In the genomic region with DNA sequence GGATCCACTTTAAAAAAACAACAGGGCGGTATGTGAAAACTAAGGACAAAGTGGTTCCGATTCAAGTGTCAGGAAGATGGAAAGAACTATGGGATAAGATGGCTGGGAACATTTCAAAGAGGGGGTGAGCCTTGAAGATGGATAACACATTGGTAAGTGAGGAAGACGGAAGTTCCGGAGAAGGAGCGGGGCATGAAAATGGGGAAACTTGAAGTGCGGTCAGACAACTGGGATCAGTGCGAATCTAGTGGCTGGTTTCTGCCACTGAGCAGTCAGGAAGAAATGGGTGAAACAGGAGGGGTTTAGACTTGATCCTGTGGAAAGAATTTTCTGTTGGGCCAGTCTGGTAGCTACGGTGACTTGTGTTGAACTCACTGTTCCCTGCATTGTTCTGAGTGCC, we compare ENCODE assay signal across 9 cellular contexts. TPM values are rescaled to one million over a fixed set of nuclear protein-coding genes. Genes with fewer than 3 reads are reported as not detected.
A peak's percentile ranks its signal among the peaks of the same experiment; 100 is the strongest.
DNase-seq lines count a peak whose midpoint lies in the region; ATAC-seq, FAIRE-seq and TF ChIP-seq lines count a peak whose summit lies in the region.
"Had no signal": no experiment of that assay in that cellular context is flagged by ENCODE, and none has a peak within 500 bp of the region (broad histone marks: within the 10 kb centered on the region; RNA-seq: fewer than 3 reads in every experiment).

No MANE protein-coding gene starts in this region.

- H3K27me3 ChIP-seq in HepG2 (ENCODE audit: control insufficient read depth in 1 of 2, insufficient read depth in 2 of 2, low read length in 2 of 2) = no peaks in the 10 kb centered on the region; a peak in 1 of 5 replicates

- H2AFZ ChIP-seq in HepG2 (ENCODE audit: low read length) = no peak overlapping the region

- CTCF ChIA-PET in activated naive CD4-positive, alpha-beta T cell treated with anti-CD3 and anti-CD28 coated beads for 36 hours (lab: Charles Lee) = interaction anchor here (5.0 kb wide), 1 partner anchor 34 kb away, joined by 18 read pairs; a partner anchor contains a TSS
- CTCF ChIA-PET in HepG2 (lab: Yijun Ruan, JAX; ENCODE audit: low intra/inter-chr PET ratio, low total read pairs) = no interaction called here

- TF ChIP-seq EP300 in HepG2 (IDR thresholded peaks at IDR 0.05; ENCODE audit: low read depth in 2 of 2, low read length in 2 of 2) (no peak), HepG2 (CRISPR knock-in tag; IDR thresholded peaks at IDR 0.05; ENCODE audit: borderline replicate concordance) (no peak)

- no peak for FAIRE-seq in HepG2 (lab: Jason Lieb, UNC)
- FAIRE-seq: TTC549 had no signal

- ATAC-seq in HepG2 = no peak
- ATAC-seq in GM21367 (IDR thresholded peaks at IDR 0.05; ENCODE audit: unreplicated experiment) = no peak
- no peak for ATAC-seq in HG03095 (IDR thresholded peaks at IDR 0.05; ENCODE audit: unreplicated experiment)
- ATAC-seq in HG02759 (IDR thresholded peaks at IDR 0.05; ENCODE audit: unreplicated experiment) = no peak

- DNase-seq in activated naive CD4-positive, alpha-beta T cell treated with anti-CD3 and anti-CD28 coated beads for 36 hours = no peak
- DNase-seq in activated naive CD4-positive, alpha-beta T cell treated with anti-CD3 and anti-CD28 coated beads, Interleukin-2, amount 50 U/mL, for 16 hours = no peak
- no peak for DNase-seq in activated naive CD8-positive, alpha-beta T cell treated with anti-CD3 and anti-CD28 coated beads for 36 hours
- no peak for DNase-seq in HepG2 (ENCODE audit: low spot score)
- no peak for DNase-seq in type B pancreatic cell (ENCODE audit: extremely low spot score, unreplicated experiment)

- intact Hi-C loops in activated naive CD4-positive, alpha-beta T cell treated with anti-CD3 and anti-CD28 coated beads for 36 hours (cut with micrococcal nuclease) = loop anchor here (5.0 to 10.0 kb wide), 3 partner anchors 696 to 1884 kb away; a partner anchor contains a TSS
- intact Hi-C loops in HepG2 (cut with micrococcal nuclease; ENCODE audit: unreplicated experiment) = no loop called here

- peak overlapping the region; percentile 88 for H3K4me3 Mint-ChIP-seq in activated naive CD4-positive, alpha-beta T cell treated with anti-CD3 and anti-CD28 coated beads for 36 hours
- peak overlapping the region; percentile 81 for H3K4me3 Mint-ChIP-seq in activated naive CD8-positive, alpha-beta T cell treated with anti-CD3 and anti-CD28 coated beads for 36 hours
- H3K4me3 Mint-ChIP-seq in type B pancreatic cell = peak overlapping the region; percentile 84

- TF ChIP-seq POLR2A in HepG2 (IDR thresholded peaks at IDR 0.05; ENCODE audit: insufficient read depth in 1 of 2, low read depth in 2 of 2, low read length in 2 of 2) = no peak

- peaks cover 60% of the 10 kb centered on the region for H3K79me2 ChIP-seq in HepG2 (ENCODE audit: insufficient read depth, low read length)

- peaks cover 6 to 29% of the 10 kb centered on the region in 2 experiments for H3K36me3 ChIP-seq in HepG2 (replicated peaks in 1 of 2; ENCODE audit: control insufficient read depth in 1 of 2, insufficient read depth in 2 of 2, low read length in 2 of 2)

- peaks cover 64% of the 10 kb centered on the region for H3K4me1 ChIP-seq in HepG2 (ENCODE audit: insufficient read depth, low read length)

- no peak for TF ChIP-seq RAD21 in HepG2 (CRISPR knock-in tag; IDR thresholded peaks at IDR 0.05)

- peaks cover 61% of the 10 kb centered on the region for H3K4me1 Mint-ChIP-seq in activated naive CD4-positive, alpha-beta T cell treated with anti-CD3 and anti-CD28 coated beads for 36 hours (ENCODE audit: low read depth)
- peaks cover 54% of the 10 kb centered on the region for H3K4me1 Mint-ChIP-seq in activated naive CD8-positive, alpha-beta T cell treated with anti-CD3 and anti-CD28 coated beads for 36 hours
- peaks cover 48% of the 10 kb centered on the region for H3K4me1 Mint-ChIP-seq in type B pancreatic cell (ENCODE audit: unreplicated experiment)

- H3K4me3 ChIP-seq in HepG2 (replicated peaks in 1 of 3; ENCODE audit: insufficient read depth in 1 of 3, low read depth in 2 of 3, low read length in 3 of 3) = peak overlapping the region; percentile 72 to 95 (median 82)

- H4K20me1 ChIP-seq in HepG2 (ENCODE audit: insufficient read depth, low read length) = peaks cover 5% of the 10 kb centered on the region

- TF ChIP-seq CTCF in HepG2 (CRISPR knock-in tag; IDR thresholded peaks at IDR 0.05) (no peak), type B pancreatic cell (conservative IDR thresholded peaks at IDR 0.05) (no peak)

- peaks cover 10% of the 10 kb centered on the region for H3K36me3 Mint-ChIP-seq in activated naive CD4-positive, alpha-beta T cell treated with anti-CD3 and anti-CD28 coated beads for 36 hours (ENCODE audit: low read depth)
- H3K36me3 Mint-ChIP-seq in activated naive CD8-positive, alpha-beta T cell treated with anti-CD3 and anti-CD28 coated beads for 36 hours = peaks cover 29% of the 10 kb centered on the region
- peaks cover 13% of the 10 kb centered on the region for H3K36me3 Mint-ChIP-seq in type B pancreatic cell

- H3K27ac ChIP-seq in HepG2 (ENCODE audit: extremely low read length, insufficient read depth, low read length) = peak overlapping the region; percentile 82

- POLR2A ChIA-PET in HepG2 (lab: Yijun Ruan, JAX) = interaction anchor here (1.5 to 4.2 kb wide), 6 partner anchors 8 to 34 kb away, joined by 3 to 53 read pairs (median 8); a partner anchor contains a TSS

- WGBS in HepG2 (ENCODE audit: low lambda C conversion rate) = 85% methylated on average over 8 of the region's 8 CpGs

- peak overlapping the region; percentile 40 for H3K27ac Mint-ChIP-seq in activated naive CD4-positive, alpha-beta T cell treated with anti-CD3 and anti-CD28 coated beads for 36 hours
- peak overlapping the region; percentile 59 for H3K27ac Mint-ChIP-seq in activated naive CD8-positive, alpha-beta T cell treated with anti-CD3 and anti-CD28 coated beads for 36 hours
- H3K27ac Mint-ChIP-seq in type B pancreatic cell = peak overlapping the region; percentile 19

- peak overlapping the region; percentile 92 for H3K9ac ChIP-seq in HepG2 (ENCODE audit: insufficient read depth, low read depth, low read length)

- BruUV-seq in HepG2 (replicated peaks; lab: Mats Ljungman, UMichigan) = TSS peak; percentile 73

- H3K27me3 Mint-ChIP-seq in activated naive CD4-positive, alpha-beta T cell treated with anti-CD3 and anti-CD28 coated beads for 36 hours (ENCODE audit: low read depth) = no peaks in the 10 kb centered on the region
- no peaks in the 10 kb centered on the region for H3K27me3 Mint-ChIP-seq in activated naive CD8-positive, alpha-beta T cell treated with anti-CD3 and anti-CD28 coated beads for 36 hours
- H3K27me3 Mint-ChIP-seq in type B pancreatic cell = no peaks in the 10 kb centered on the region

- no peaks in the 10 kb centered on the region for H3K9me3 Mint-ChIP-seq in activated naive CD4-positive, alpha-beta T cell treated with anti-CD3 and anti-CD28 coated beads for 36 hours
- no peaks in the 10 kb centered on the region for H3K9me3 Mint-ChIP-seq in activated naive CD8-positive, alpha-beta T cell treated with anti-CD3 and anti-CD28 coated beads for 36 hours
- no peaks in the 10 kb centered on the region for H3K9me3 Mint-ChIP-seq in type B pancreatic cell

- in situ Hi-C loops in HepG2 (cut with HindIII; ENCODE audit: extremely low pct_ligation_motif_present, low pct_unique_long_range_greater_than_20kb) = no loop called here

- H3K9me3 ChIP-seq in HepG2 (ENCODE audit: low read length) = no peaks in the 10 kb centered on the region

- H3K4me2 ChIP-seq in HepG2 (ENCODE audit: low read depth, low read length) = peak overlapping the region; percentile 96

RNA-seq across cellular contexts. Expression of a gene that starts 1.2 kb away (rescaled TPM):
- total RNA-seq in activated naive CD4-positive, alpha-beta T cell treated with anti-CD3 and anti-CD28 coated beads for 36 hours = 10 to 100 TPM; 59.5 to 65.5 TPM
- 100 to 1,000 TPM; 116 to 118 TPM for total RNA-seq in activated naive CD8-positive, alpha-beta T cell treated with anti-CD3 and anti-CD28 coated beads for 36 hours
- total RNA-seq in HepG2 (2016; rRNA removed; fragmentation: Illumina TruSeq; extraction: Trizol) (82.8 and 114 TPM in 2 replicates), type B pancreatic cell (ENCODE audit: low replicate concordance) (63.5 and 69.4 TPM in 2 replicates)
- total RNA-seq in HepG2 (2016; cell fraction: cytosol; rRNA removed; fragmentation: Illumina TruSeq; extraction: Trizol; ENCODE audit: low read depth) = 21.7 and 25.6 TPM in 2 replicates
- total RNA-seq in HepG2 (2016; cell fraction: insoluble cytoplasmic fraction; rRNA removed; fragmentation: Illumina TruSeq; extraction: Trizol) = 86.7 and 113 TPM in 2 replicates
- total RNA-seq in HepG2 (2016; cell fraction: membrane; rRNA removed; fragmentation: Illumina TruSeq; extraction: Trizol) = 37.5 and 43.6 TPM in 2 replicates
- total RNA-seq in HepG2 (2016; cell fraction: nucleus; rRNA removed; fragmentation: Illumina TruSeq; extraction: Trizol) = 54.4 and 60.1 TPM in 2 replicates
- polyA plus RNA-seq in HepG2 (2011; rRNA removed) = 62.9 and 81.9 TPM in 2 replicates
- polyA plus RNA-seq in HepG2 (2011; cell fraction: cytosol; rRNA removed) = 50.7 and 67.7 TPM in 2 replicates
- polyA plus RNA-seq in HepG2 (2011; cell fraction: nucleus; rRNA removed) = 23.7 and 25.9 TPM in 2 replicates
- polyA plus RNA-seq in HepG2 (2012) = 95.6 and 106 TPM in 2 replicates
- polyA plus RNA-seq in HepG2 (2016; cell fraction: cytosol; fragmentation: Illumina TruSeq; extraction: Trizol; ENCODE audit: low read depth) = 28.8 and 29.8 TPM in 2 replicates
- polyA plus RNA-seq in HepG2 (2016; cell fraction: insoluble cytoplasmic fraction; fragmentation: Illumina TruSeq; extraction: Trizol; ENCODE audit: low read depth) = 148 and 163 TPM in 2 replicates
- polyA plus RNA-seq in HepG2 (2016; cell fraction: membrane; fragmentation: Illumina TruSeq; extraction: Trizol; ENCODE audit: low read depth) = 36.9 and 37.4 TPM in 2 replicates
- polyA plus RNA-seq in HepG2 (2016; cell fraction: nucleus; fragmentation: Illumina TruSeq; extraction: Trizol; ENCODE audit: insufficient read depth, low read depth) = 119 and 123 TPM in 2 replicates
- 14.8 and 29.0 TPM in 2 replicates for polyA minus RNA-seq in HepG2 (2011; rRNA and poly(A)+ RNA removed; ENCODE audit: low replicate concordance)
- polyA minus RNA-seq in HepG2 (2011; cell fraction: cytosol; rRNA and poly(A)+ RNA removed) = 25.5 and 28.8 TPM in 2 replicates
- 45.3 and 48.5 TPM in 2 replicates for polyA minus RNA-seq in HepG2 (2011; cell fraction: nucleus; rRNA and poly(A)+ RNA removed)

RNA-seq across cellular contexts. Expression of a gene that starts 33.9 kb away (rescaled TPM):
- total RNA-seq in activated naive CD4-positive, alpha-beta T cell treated with anti-CD3 and anti-CD28 coated beads for 36 hours = 10 to 100 TPM; 14.1 to 15.7 TPM
- 10 to 100 TPM; 26.7 to 28.8 TPM for total RNA-seq in activated naive CD8-positive, alpha-beta T cell treated with anti-CD3 and anti-CD28 coated beads for 36 hours
- total RNA-seq in HepG2 (2016; rRNA removed; fragmentation: Illumina TruSeq; extraction: Trizol) (64.5 and 103 TPM in 2 replicates), type B pancreatic cell (ENCODE audit: low replicate concordance) (23.6 and 25.1 TPM in 2 replicates)
- 8.3 and 8.7 TPM in 2 replicates for total RNA-seq in HepG2 (2016; cell fraction: cytosol; rRNA removed; fragmentation: Illumina TruSeq; extraction: Trizol; ENCODE audit: low read depth)
- total RNA-seq in HepG2 (2016; cell fraction: insoluble cytoplasmic fraction; rRNA removed; fragmentation: Illumina TruSeq; extraction: Trizol) = 62.9 and 102 TPM in 2 replicates
- total RNA-seq in HepG2 (2016; cell fraction: membrane; rRNA removed; fragmentation: Illumina TruSeq; extraction: Trizol) = 16.0 and 23.6 TPM in 2 replicates
- 44.4 and 50.7 TPM in 2 replicates for total RNA-seq in HepG2 (2016; cell fraction: nucleus; rRNA removed; fragmentation: Illumina TruSeq; extraction: Trizol)
- 10.8 and 12.3 TPM in 2 replicates for polyA plus RNA-seq in HepG2 (2011; rRNA removed)
- polyA plus RNA-seq in HepG2 (2011; cell fraction: cytosol; rRNA removed) = 7.1 and 10.7 TPM in 2 replicates
- polyA plus RNA-seq in HepG2 (2011; cell fraction: nucleus; rRNA removed) = 7.0 and 7.9 TPM in 2 replicates
- polyA plus RNA-seq in HepG2 (2012) = 24.5 and 37.7 TPM in 2 replicates
- 4.5 and 4.7 TPM in 2 replicates for polyA plus RNA-seq in HepG2 (2016; cell fraction: cytosol; fragmentation: Illumina TruSeq; extraction: Trizol; ENCODE audit: low read depth)
- polyA plus RNA-seq in HepG2 (2016; cell fraction: insoluble cytoplasmic fraction; fragmentation: Illumina TruSeq; extraction: Trizol; ENCODE audit: low read depth) = 69.8 and 72.6 TPM in 2 replicates
- polyA plus RNA-seq in HepG2 (2016; cell fraction: membrane; fragmentation: Illumina TruSeq; extraction: Trizol; ENCODE audit: low read depth) = 7.0 and 7.5 TPM in 2 replicates
- polyA plus RNA-seq in HepG2 (2016; cell fraction: nucleus; fragmentation: Illumina TruSeq; extraction: Trizol; ENCODE audit: insufficient read depth, low read depth) = 51.1 and 58.0 TPM in 2 replicates
- 5.1 and 9.0 TPM in 2 replicates for polyA minus RNA-seq in HepG2 (2011; rRNA and poly(A)+ RNA removed; ENCODE audit: low replicate concordance)
- 17.9 and 18.2 TPM in 2 replicates for polyA minus RNA-seq in HepG2 (2011; cell fraction: cytosol; rRNA and poly(A)+ RNA removed)
- polyA minus RNA-seq in HepG2 (2011; cell fraction: nucleus; rRNA and poly(A)+ RNA removed) = 46.4 and 51.1 TPM in 2 replicates

RNA-seq across cellular contexts. Expression of a gene that starts 34.0 kb away (rescaled TPM):
- total RNA-seq in activated naive CD4-positive, alpha-beta T cell treated with anti-CD3 and anti-CD28 coated beads for 36 hours = not detected
- total RNA-seq in activated naive CD8-positive, alpha-beta T cell treated with anti-CD3 and anti-CD28 coated beads for 36 hours = not detected
- 0.27 TPM in 1 of 2 replicates, not detected in the other for total RNA-seq in HepG2 (2016; rRNA removed; fragmentation: Illumina TruSeq; extraction: Trizol)
- not detected in 2 replicates for total RNA-seq in HepG2 (2016; cell fraction: cytosol; rRNA removed; fragmentation: Illumina TruSeq; extraction: Trizol; ENCODE audit: low read depth)
- total RNA-seq in HepG2 (2016; cell fraction: insoluble cytoplasmic fraction; rRNA removed; fragmentation: Illumina TruSeq; extraction: Trizol) = 0.24 TPM in 1 of 2 replicates, not detected in the other
- not detected in 2 replicates for total RNA-seq in HepG2 (2016; cell fraction: membrane; rRNA removed; fragmentation: Illumina TruSeq; extraction: Trizol)
- total RNA-seq in HepG2 (2016; cell fraction: nucleus; rRNA removed; fragmentation: Illumina TruSeq; extraction: Trizol) = 1.0 TPM in 1 of 2 replicates, not detected in the other
- polyA plus RNA-seq in HepG2 (2011; rRNA removed) = not detected in 2 replicates
- 0.12 and 0.17 TPM in 2 replicates for polyA plus RNA-seq in HepG2 (2011; cell fraction: cytosol; rRNA removed)
- polyA plus RNA-seq in HepG2 (2011; cell fraction: nucleus; rRNA removed) = 0.50 TPM in 1 of 2 replicates, not detected in the other
- 0.12 TPM in 1 of 2 replicates, not detected in the other for polyA plus RNA-seq in HepG2 (2012)
- not detected in 2 replicates for polyA plus RNA-seq in HepG2 (2016; cell fraction: cytosol; fragmentation: Illumina TruSeq; extraction: Trizol; ENCODE audit: low read depth)
- not detected in 2 replicates for polyA plus RNA-seq in HepG2 (2016; cell fraction: insoluble cytoplasmic fraction; fragmentation: Illumina TruSeq; extraction: Trizol; ENCODE audit: low read depth)
- not detected in 2 replicates for polyA plus RNA-seq in HepG2 (2016; cell fraction: membrane; fragmentation: Illumina TruSeq; extraction: Trizol; ENCODE audit: low read depth)
- 0.77 TPM in 1 of 2 replicates, not detected in the other for polyA plus RNA-seq in HepG2 (2016; cell fraction: nucleus; fragmentation: Illumina TruSeq; extraction: Trizol; ENCODE audit: insufficient read depth, low read depth)
- polyA minus RNA-seq in HepG2 (2011; rRNA and poly(A)+ RNA removed; ENCODE audit: low replicate concordance) = not detected in 2 replicates
- not detected in 2 replicates for polyA minus RNA-seq in HepG2 (2011; cell fraction: cytosol; rRNA and poly(A)+ RNA removed)
- 0.64 TPM in 1 of 2 replicates, not detected in the other for polyA minus RNA-seq in HepG2 (2011; cell fraction: nucleus; rRNA and poly(A)+ RNA removed)
- total RNA-seq in type B pancreatic cell (ENCODE audit: low replicate concordance) = 0.52 and 5.6 TPM in 2 replicates
